In the genomic region with DNA sequence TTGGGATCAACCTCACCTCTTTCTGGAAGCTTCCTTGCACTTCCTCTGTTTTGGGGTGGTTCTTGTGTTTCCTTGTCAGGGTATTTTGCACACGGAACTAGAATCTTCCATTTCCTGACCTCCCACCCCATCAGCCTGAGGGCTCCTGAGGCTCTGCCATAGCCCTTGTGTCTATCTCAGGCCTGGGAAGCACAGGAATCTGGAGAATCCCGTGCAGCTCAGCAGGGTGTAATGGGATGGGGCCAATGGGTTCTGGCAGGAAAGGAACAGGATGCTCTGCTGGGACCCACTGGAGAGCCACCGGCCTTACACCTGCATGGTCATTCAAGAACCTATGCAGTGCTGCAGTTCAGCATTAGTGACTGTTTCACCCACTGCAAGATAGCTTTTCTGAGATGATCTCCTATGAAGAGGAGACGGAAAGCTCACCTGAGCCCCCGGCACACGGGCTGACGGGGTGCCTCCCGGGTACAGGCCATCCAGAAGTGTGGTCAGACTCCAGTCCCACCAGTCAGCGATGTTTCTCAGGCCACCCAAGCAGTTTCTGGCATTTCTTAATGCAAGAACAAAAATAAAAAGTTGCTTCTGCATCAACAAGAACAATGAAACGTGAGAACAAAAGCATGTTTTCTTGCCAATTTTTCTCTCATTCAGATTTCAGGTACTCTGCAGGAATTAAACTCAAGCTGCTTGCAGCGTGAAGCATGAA, we compare ENCODE assay signal across 12 cellular contexts.
"Had no signal": no experiment of that assay in that cellular context is flagged by ENCODE, and none has a peak within 500 bp of the region (broad histone marks: within the 10 kb centered on the region; RNA-seq: fewer than 3 reads in every experiment).

No MANE protein-coding gene starts in this region.

- H3K36me3 Mint-ChIP-seq: activated CD8-positive, alpha-beta memory T cell treated with anti-CD3 and anti-CD28 coated beads, Interleukin-2, amount 10 ng/mL, durations not matched to agents 7 days and 5 days; activated naive CD4-positive, alpha-beta T cell treated with anti-CD3 and anti-CD28 coated beads, Interleukin-2, amount 10 ng/mL, durations not matched to agents 7 days and 5 days; naive thymus-derived CD8-positive, alpha-beta T cell; stimulated activated effector memory CD8-positive, alpha-beta T cell treated with anti-CD3 and anti-CD28 coated beads, Interleukin-12 subunit alpha, Interleukin-12 subunit beta, amount 100 ng/mL, for 72 hours had no signal

- H3K27ac Mint-ChIP-seq: activated CD8-positive, alpha-beta memory T cell treated with anti-CD3 and anti-CD28 coated beads, Interleukin-2, amount 10 ng/mL, durations not matched to agents 7 days and 5 days; activated naive CD4-positive, alpha-beta T cell treated with anti-CD3 and anti-CD28 coated beads, Interleukin-2, amount 10 ng/mL, durations not matched to agents 7 days and 5 days; naive thymus-derived CD8-positive, alpha-beta T cell; stimulated activated effector memory CD8-positive, alpha-beta T cell treated with anti-CD3 and anti-CD28 coated beads, Interleukin-12 subunit alpha, Interleukin-12 subunit beta, amount 100 ng/mL, for 72 hours had no signal

- H3K9me3 Mint-ChIP-seq: activated naive CD4-positive, alpha-beta T cell treated with anti-CD3 and anti-CD28 coated beads, Interleukin-2, amount 10 ng/mL, durations not matched to agents 7 days and 5 days; naive thymus-derived CD8-positive, alpha-beta T cell; stimulated activated effector memory CD8-positive, alpha-beta T cell treated with anti-CD3 and anti-CD28 coated beads, Interleukin-12 subunit alpha, Interleukin-12 subunit beta, amount 100 ng/mL, for 72 hours had no signal

- ATAC-seq: activated CD8-positive, alpha-beta memory T cell treated with anti-CD3 and anti-CD28 coated beads, Interleukin-2, amount 10 ng/mL, durations not matched to agents 7 days and 5 days; naive thymus-derived CD8-positive, alpha-beta T cell; stimulated activated effector memory CD8-positive, alpha-beta T cell treated with anti-CD3 and anti-CD28 coated beads, Interleukin-12 subunit alpha, Interleukin-12 subunit beta, amount 100 ng/mL, for 72 hours had no signal

- H3K4me1 Mint-ChIP-seq: activated CD8-positive, alpha-beta memory T cell treated with anti-CD3 and anti-CD28 coated beads, Interleukin-2, amount 10 ng/mL, durations not matched to agents 7 days and 5 days; activated naive CD4-positive, alpha-beta T cell treated with anti-CD3 and anti-CD28 coated beads, Interleukin-2, amount 10 ng/mL, durations not matched to agents 7 days and 5 days; naive thymus-derived CD8-positive, alpha-beta T cell; stimulated activated effector memory CD8-positive, alpha-beta T cell treated with anti-CD3 and anti-CD28 coated beads, Interleukin-12 subunit alpha, Interleukin-12 subunit beta, amount 100 ng/mL, for 72 hours had no signal

- H3K9me3 ChIP-seq: esophagus muscularis mucosa had no signal

- H3K4me3 Mint-ChIP-seq: activated CD8-positive, alpha-beta memory T cell treated with anti-CD3 and anti-CD28 coated beads, Interleukin-2, amount 10 ng/mL, durations not matched to agents 7 days and 5 days; activated naive CD4-positive, alpha-beta T cell treated with anti-CD3 and anti-CD28 coated beads, Interleukin-2, amount 10 ng/mL, durations not matched to agents 7 days and 5 days; naive thymus-derived CD8-positive, alpha-beta T cell; stimulated activated effector memory CD8-positive, alpha-beta T cell treated with anti-CD3 and anti-CD28 coated beads, Interleukin-12 subunit alpha, Interleukin-12 subunit beta, amount 100 ng/mL, for 72 hours had no signal

- H3K36me3 ChIP-seq: cardiac muscle cell, esophagus muscularis mucosa had no signal

- H3K27ac ChIP-seq: cardiac muscle cell, esophagus muscularis mucosa had no signal

- H3K4me3 ChIP-seq: cardiac muscle cell, esophagus muscularis mucosa had no signal

- H3K27me3 Mint-ChIP-seq: activated naive CD4-positive, alpha-beta T cell treated with anti-CD3 and anti-CD28 coated beads, Interleukin-2, amount 10 ng/mL, durations not matched to agents 7 days and 5 days; naive thymus-derived CD8-positive, alpha-beta T cell had no signal

- DNase-seq: activated CD4-positive, alpha-beta T cell treated with anti-CD3 and anti-CD28 coated beads for 1 hour; activated CD4-positive, alpha-beta T cell treated with anti-CD3 and anti-CD28 coated beads, Interleukin-2, amount 50 U/mL, for 48 hours; activated CD8-positive, alpha-beta memory T cell treated with anti-CD3 and anti-CD28 coated beads, Interleukin-2, amount 10 ng/mL, durations not matched to agents 7 days and 5 days; activated naive CD4-positive, alpha-beta T cell treated with anti-CD3 and anti-CD28 coated beads, Interleukin-2, amount 10 ng/mL, durations not matched to agents 7 days and 5 days; activated T-cell treated with anti-CD3 and anti-CD28 coated beads, Interleukin-2, amount 50 U/mL, for 1 hour; hypothalamus; naive thymus-derived CD8-positive, alpha-beta T cell; retina; T-helper 1 cell had no signal

- H3K27me3 ChIP-seq: cardiac muscle cell, esophagus muscularis mucosa had no signal
